Comparison of ENCODE assay signal across 12 cellular contexts in the genomic region with DNA sequence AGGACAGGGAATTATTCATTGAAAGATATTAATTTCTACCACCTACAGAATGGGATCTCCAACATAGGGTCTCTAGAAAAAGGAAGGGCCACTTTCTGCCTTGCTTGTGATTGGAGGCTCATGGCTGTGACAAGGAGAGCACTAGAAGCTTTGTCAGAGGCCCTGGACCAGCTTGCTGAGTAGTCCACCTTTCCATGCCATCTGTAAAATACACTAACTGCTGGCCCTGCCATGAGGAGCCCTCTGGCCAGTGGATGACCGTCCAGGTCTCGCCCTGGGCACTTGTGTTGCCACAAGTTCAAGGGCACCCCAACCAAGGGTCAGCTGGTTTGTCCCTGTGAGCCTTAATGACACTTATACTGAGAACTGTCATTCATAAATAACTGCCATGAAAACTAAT.
"Had no signal": no experiment of that assay in that cellular context is flagged by ENCODE, and none has a peak within 500 bp of the region (broad histone marks: within the 10 kb centered on the region; RNA-seq: fewer than 3 reads in every experiment).

No MANE protein-coding gene starts in this region.

- H3K36me3 Mint-ChIP-seq: neural progenitor cell; stimulated activated memory B cell treated with anti-CD40 and anti-IgM and Interleukin-4, amounts not matched to agents 10 μg/mL and 1 μg/mL and 100 μg/mL, for 72 hours had no signal

- H3K4me3 Mint-ChIP-seq: activated B cell treated with CpG ODN at 0.5 μM for 24 hours; activated CD4-positive, alpha-beta T cell treated with anti-CD3 and anti-CD28 coated beads, Interleukin-2, amount 10 ng/mL, durations not matched to agents 7 days and 5 days; activated naive CD4-positive, alpha-beta T cell treated with anti-CD3 and anti-CD28 coated beads for 36 hours; stimulated activated memory B cell treated with anti-CD40 and anti-IgM and Interleukin-4, amounts not matched to agents 10 μg/mL and 1 μg/mL and 100 μg/mL, for 72 hours had no signal

- H3K27ac Mint-ChIP-seq: activated B cell treated with CpG ODN at 0.5 μM for 24 hours; activated CD4-positive, alpha-beta T cell treated with anti-CD3 and anti-CD28 coated beads, Interleukin-2, amount 10 ng/mL, durations not matched to agents 7 days and 5 days; activated naive CD4-positive, alpha-beta T cell treated with anti-CD3 and anti-CD28 coated beads for 36 hours; activated T-helper 2 cell treated with anti-CD3 and anti-CD28 coated beads, Interferon-gamma antibody, Interleukin-2, Interleukin-4, amounts not matched to agents 10 μg/mL and 5 μg/mL and 100 μg/mL, durations not matched to agents 14 hours and 24 hours and 36 hours; neural progenitor cell; stimulated activated memory B cell treated with anti-CD40 and anti-IgM and Interleukin-4, amounts not matched to agents 10 μg/mL and 1 μg/mL and 100 μg/mL, for 72 hours had no signal

- H3K9me3 Mint-ChIP-seq: activated B cell treated with CpG ODN at 0.5 μM for 24 hours; activated CD4-positive, alpha-beta T cell treated with anti-CD3 and anti-CD28 coated beads, Interleukin-2, amount 10 ng/mL, durations not matched to agents 7 days and 5 days; activated naive CD4-positive, alpha-beta T cell treated with anti-CD3 and anti-CD28 coated beads for 36 hours; activated T-helper 2 cell treated with anti-CD3 and anti-CD28 coated beads, Interferon-gamma antibody, Interleukin-2, Interleukin-4, amounts not matched to agents 10 μg/mL and 5 μg/mL and 100 μg/mL, durations not matched to agents 14 hours and 24 hours and 36 hours; neural progenitor cell; stimulated activated memory B cell treated with anti-CD40 and anti-IgM and Interleukin-4, amounts not matched to agents 10 μg/mL and 1 μg/mL and 100 μg/mL, for 72 hours had no signal

- ATAC-seq: stimulated activated memory B cell treated with anti-CD40 and anti-IgM and Interleukin-4, amounts not matched to agents 10 μg/mL and 1 μg/mL and 100 μg/mL, for 72 hours had no signal

- DNase-seq: activated B cell treated with CpG ODN at 0.5 μM for 24 hours; activated CD4-positive, alpha-beta T cell treated with anti-CD3 and anti-CD28 coated beads, Interleukin-2, amount 10 ng/mL, durations not matched to agents 7 days and 5 days; activated naive CD4-positive, alpha-beta T cell treated with anti-CD3 and anti-CD28 coated beads for 36 hours; hippocampal formation; mesenchymal stem cell; ovary; SIG-M5; stimulated activated CD4-positive, alpha-beta T cell treated with anti-CD3 and anti-CD28 coated beads, Interleukin-2, amount 100 ng/mL, for 48 hours; thyroid gland had no signal
